ENCODE assay signal across 33 cellular contexts in genomic region chr2:210302326-210302725, GRCh38. TPM values are rescaled to one million over a fixed set of nuclear protein-coding genes. Genes with fewer than 3 reads are reported as not detected.
DNase-seq lines count a peak whose midpoint lies in the region; ATAC-seq and TF ChIP-seq lines count a peak whose summit lies in the region.
"Had no signal": no experiment of that assay in that cellular context is flagged by ENCODE, and none has a peak within 500 bp of the region (broad histone marks: within the 10 kb centered on the region; RNA-seq: fewer than 3 reads in every experiment).

No MANE protein-coding gene starts in this region.

- no peak for TF ChIP-seq POLR2A in adrenal gland (IDR thresholded peaks at IDR 0.05)

- no peak overlapping the region for H3K4me3 ChIP-seq in retinal pigment epithelial cell (ENCODE audit: low read length)
- H3K4me3 ChIP-seq in adrenal gland: no peak overlapping the region
- H3K4me3 ChIP-seq: A549, lung, mucosa of descending colon, ovary, right atrium auricular region, uterus had no signal

- H3K4me1 ChIP-seq in adrenal gland (replicated peaks in 1 of 2): no peaks in the 10 kb centered on the region
- H3K4me1 ChIP-seq: A549, right atrium auricular region, uterus had no signal

- DNase-seq in EH (ENCODE audit: low read depth) (peak; percentile 6), RPMI7951 (ENCODE audit: low read depth) (peak; percentile 1), iris pigment epithelial cell (ENCODE audit: low read depth) (peak; percentile 28), retinal pigment epithelial cell (ENCODE audit: low read depth) (peak; percentile 47), NCI-H2227 treated with DMSO at 0.1 percent for 48 hours (lab: John Stamatoyannopoulos, UW) (no peak), adrenal gland (no peak)
- DNase-seq: activated CD8-positive, alpha-beta T cell treated with anti-CD3 and anti-CD28 coated beads, Interleukin-2, amount 10 ng/mL, durations not matched to agents 7 days and 5 days; activated naive CD4-positive, alpha-beta T cell treated with anti-CD3 and anti-CD28 coated beads, Interleukin-2, amount 10 ng/mL, durations not matched to agents 7 days and 5 days; AML-193; amniotic stem cell; CD4-positive, alpha-beta T cell; DND-41; erythroblast; head of caudate nucleus; left cardiac atrium; mucosa of descending colon; NCI-H1436 treated with DMSO at 0.1 percent for 48 hours; NCI-H2081 treated with DMSO at 0.1 percent for 48 hours; NCI-H345; nephron progenitor cell; ovary; SIG-M5; stimulated activated CD4-positive, alpha-beta T cell treated with anti-CD3 and anti-CD28 coated beads, Interleukin-12 subunit alpha, Interleukin-12 subunit beta, amount 100 ng/mL, for 4 hours; stimulated activated CD4-positive, alpha-beta T cell treated with anti-CD3 and anti-CD28 coated beads, Interleukin-2, amount 100 ng/mL, for 48 hours; stimulated activated naive CD8-positive, alpha-beta T cell treated with anti-CD3 and anti-CD28 coated beads, Interleukin-15, amount 100 ng/mL, for 72 hours; uterus had no signal

- intact Hi-C loops in adrenal gland (cut with DNase I): no loop called here

- ATAC-seq in GM19035 (IDR thresholded peaks at IDR 0.05; ENCODE audit: unreplicated experiment): no peak
- no peak for ATAC-seq in GM21786 (IDR thresholded peaks at IDR 0.05; ENCODE audit: unreplicated experiment)
- ATAC-seq: A549; activated CD8-positive, alpha-beta T cell treated with anti-CD3 and anti-CD28 coated beads, Interleukin-2, amount 10 ng/mL, durations not matched to agents 7 days and 5 days; activated T-helper 17 cell treated with anti-CD3 and anti-CD28 coated beads, Interleukin-2, amount 50 U/mL, for 72 hours; HepG2; left cardiac atrium; mucosa of descending colon; stimulated activated naive CD8-positive, alpha-beta T cell treated with anti-CD3 and anti-CD28 coated beads, Interleukin-15, amount 100 ng/mL, for 72 hours had no signal

- H3K36me3 ChIP-seq in adrenal gland (replicated peaks in 1 of 2): no peaks in the 10 kb centered on the region
- H3K36me3 ChIP-seq: ovary, right atrium auricular region, uterus had no signal

- H3K9me3 ChIP-seq in adrenal gland (replicated peaks in 1 of 3): no peaks in the 10 kb centered on the region
- H3K9me3 ChIP-seq: A549, mucosa of descending colon, ovary, right atrium auricular region, uterus had no signal

- no peaks in the 10 kb centered on the region for H3K27me3 ChIP-seq in adrenal gland
- H3K27me3 ChIP-seq: ovary, right atrium auricular region, uterus had no signal

- no peak overlapping the region for H3K27ac ChIP-seq in adrenal gland
- H3K27ac ChIP-seq: A549, ovary, right atrium auricular region, uterus had no signal

- TF ChIP-seq CTCF in retinal pigment epithelial cell (conservative IDR thresholded peaks at IDR 0.05; ENCODE audit: low read depth, low read length): no peak
- TF ChIP-seq CTCF in adrenal gland (IDR thresholded peaks at IDR 0.05): no peak

- WGBS in adrenal gland, 4 donors: 52 to 58% (median 56%) methylated on average over 3 of the region's 3 CpGs

RNA-seq across cellular contexts. Expression of gene MYL1, which starts 12.6 kb away (rescaled TPM):
- total RNA-seq in RPMI7951 (2014; rRNA removed; shearing (Covaris generic)): not detected in 2 replicates
- total RNA-seq in adrenal gland: 1 to 10 TPM in 1 of 8 donors, under 1 TPM in 1, not detected in 6; 0.49 to 9.7 TPM
- under 1 TPM in 1 of 3 donors, not detected in 2; 0.47 TPM for polyA plus RNA-seq in adrenal gland
- total RNA-seq: activated CD8-positive, alpha-beta T cell treated with anti-CD3 and anti-CD28 coated beads, Interleukin-2, amount 10 ng/mL, durations not matched to agents 7 days and 5 days; activated T-helper 17 cell treated with anti-CD3 and anti-CD28 coated beads, Interleukin-2, amount 50 U/mL, for 72 hours; CD4-positive, alpha-beta T cell; HepG2; left cardiac atrium; lung had no signal
- polyA plus RNA-seq: A549, HepG2, ovary had no signal

Comparison
In these comparisons a context has a peak if more than half of its experiments do, and no peak if none do; other contexts are left out.
1. DNase-seq: peak in EH (single experiment), RPMI7951 (single experiment), iris pigment epithelial cell (single experiment) and retinal pigment epithelial cell (single experiment); none in NCI-H2227 treated with DMSO at 0.1 percent for 48 hours (single experiment) and adrenal gland (0 of 7).